ENCODE assay signal across 12 cellular contexts in the genomic region with DNA sequence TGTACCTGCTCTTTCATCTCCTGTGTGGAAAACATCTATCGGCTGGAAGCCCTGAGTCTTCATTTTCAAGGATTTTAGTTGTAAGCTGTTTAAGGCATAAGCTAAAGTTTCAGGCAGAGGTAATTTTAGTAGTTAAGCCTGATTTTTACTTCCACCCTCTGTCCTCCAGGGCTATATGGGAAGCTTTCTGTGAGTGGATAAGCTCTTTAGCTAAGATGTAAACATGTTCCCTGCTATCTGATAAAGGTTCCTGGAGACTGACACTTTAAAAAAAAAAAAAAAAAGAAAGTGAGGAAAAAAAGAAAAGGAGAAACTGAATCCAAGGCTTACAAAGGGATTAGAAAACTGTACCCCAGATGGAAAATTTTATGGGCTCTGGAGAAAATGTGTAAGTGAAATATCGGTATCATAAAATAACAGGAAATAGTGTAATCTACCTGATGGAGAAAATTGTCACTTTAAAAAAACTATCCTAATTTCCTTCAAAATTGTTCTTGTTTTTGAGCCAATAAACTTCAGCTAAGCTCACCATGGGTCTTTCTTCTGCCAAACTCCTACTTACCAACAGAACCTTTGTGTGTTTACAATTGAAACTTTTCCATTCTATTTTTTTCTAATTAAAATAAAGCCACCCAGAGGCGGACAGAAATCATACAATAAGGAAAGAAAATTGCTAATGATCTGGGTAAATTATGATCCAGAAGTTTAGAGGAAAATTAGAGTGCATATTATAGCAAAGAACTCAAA.
"Had no signal": no experiment of that assay in that cellular context is flagged by ENCODE, and none has a peak within 500 bp of the region (broad histone marks: within the 10 kb centered on the region; RNA-seq: fewer than 3 reads in every experiment).

No MANE protein-coding gene starts in this region.

- H3K9me3 Mint-ChIP-seq: activated naive CD4-positive, alpha-beta T cell treated with anti-CD3 and anti-CD28 coated beads, Interleukin-2, amount 50 U/mL, for 24 hours; activated T-helper 2 cell treated with anti-CD3 and anti-CD28 coated beads, Interferon-gamma antibody, Interleukin-2, Interleukin-4, amounts not matched to agents 10 μg/mL and 5 μg/mL and 100 μg/mL, durations not matched to agents 14 hours and 24 hours and 36 hours; dendritic cell treated with granulocyte-macrophage colony-stimulating factor and Interleukin-4, amounts not matched to agents 40 ng/mL and 50 ng/mL, for 4 days had no signal

- H3K9me3 ChIP-seq: pancreas, tibial artery had no signal

- H3K27ac ChIP-seq: brain microvascular endothelial cell, pancreas, tibial artery had no signal

- H3K4me1 ChIP-seq: pancreas had no signal

- H3K4me1 Mint-ChIP-seq: activated naive CD4-positive, alpha-beta T cell treated with anti-CD3 and anti-CD28 coated beads, Interleukin-2, amount 50 U/mL, for 24 hours; immature natural killer cell; T-helper 17 cell had no signal

- FAIRE-seq: pancreas, TTC549 had no signal

- H3K36me3 Mint-ChIP-seq: activated naive CD4-positive, alpha-beta T cell treated with anti-CD3 and anti-CD28 coated beads, Interleukin-2, amount 50 U/mL, for 24 hours; immature natural killer cell had no signal

- H3K27me3 ChIP-seq: brain microvascular endothelial cell, pancreas, tibial artery had no signal

- H3K36me3 ChIP-seq: brain microvascular endothelial cell, pancreas, tibial artery had no signal

- ATAC-seq: left cardiac atrium, T-helper 17 cell had no signal

- H3K4me3 ChIP-seq: pancreas, tibial artery had no signal

- H3K27ac Mint-ChIP-seq: activated naive CD4-positive, alpha-beta T cell treated with anti-CD3 and anti-CD28 coated beads, Interleukin-2, amount 50 U/mL, for 24 hours; activated T-helper 2 cell treated with anti-CD3 and anti-CD28 coated beads, Interferon-gamma antibody, Interleukin-2, Interleukin-4, amounts not matched to agents 10 μg/mL and 5 μg/mL and 100 μg/mL, durations not matched to agents 14 hours and 24 hours and 36 hours; dendritic cell treated with granulocyte-macrophage colony-stimulating factor and Interleukin-4, amounts not matched to agents 40 ng/mL and 50 ng/mL, for 4 days; immature natural killer cell; T-helper 17 cell had no signal

- H3K4me3 Mint-ChIP-seq: activated naive CD4-positive, alpha-beta T cell treated with anti-CD3 and anti-CD28 coated beads, Interleukin-2, amount 50 U/mL, for 24 hours; dendritic cell treated with granulocyte-macrophage colony-stimulating factor and Interleukin-4, amounts not matched to agents 40 ng/mL and 50 ng/mL, for 4 days; immature natural killer cell; T-helper 17 cell had no signal

- DNase-seq: brain microvascular endothelial cell, cerebellar nuclear complex, glutamatergic neuron, immature natural killer cell, left cardiac atrium, pancreas, T-helper 17 cell, tibial artery had no signal
